ENCODE assay signal across 21 cellular contexts in the genomic region with DNA sequence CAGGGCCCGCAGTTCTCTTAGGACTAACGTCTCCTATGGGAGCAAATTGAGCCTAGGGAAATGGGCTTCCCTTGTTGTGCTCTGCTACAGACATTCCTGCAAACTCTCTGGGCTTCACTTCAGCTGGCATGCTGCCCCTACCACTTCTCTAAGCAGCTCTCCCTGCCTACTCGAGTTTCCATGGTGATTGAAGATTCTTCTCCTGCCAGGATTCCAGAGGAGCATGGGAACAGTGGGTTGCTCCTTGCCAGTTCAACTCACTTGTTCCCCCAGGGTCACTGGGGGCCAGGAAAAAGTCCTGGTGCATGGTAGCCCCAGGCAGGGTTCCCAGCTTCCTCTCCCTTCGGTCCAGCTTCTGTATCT. TPM values are rescaled to one million over a fixed set of nuclear protein-coding genes. Genes with fewer than 3 reads are reported as not detected.
A peak's percentile ranks its signal among the peaks of the same experiment; 100 is the strongest.
DNase-seq lines count a peak whose midpoint lies in the region; ATAC-seq, FAIRE-seq and TF ChIP-seq lines count a peak whose summit lies in the region.
"Had no signal": no experiment of that assay in that cellular context is flagged by ENCODE, and none has a peak within 500 bp of the region (broad histone marks: within the 10 kb centered on the region; RNA-seq: fewer than 3 reads in every experiment).

No MANE protein-coding gene starts in this region.

- H3K23ac ChIP-seq in H1 (ENCODE audit: insufficient read length) (no peak overlapping the region), neuronal stem cell (ENCODE audit: low read depth, low read length, poor library complexity) (no peak overlapping the region)

- H3K4me3 ChIP-seq in MG63 (no peak overlapping the region), H1 (ENCODE audit: extremely low read depth in 1 of 4, insufficient read depth in 2 of 4, low read depth in 3 of 4, low read length in 4 of 4) (no peak overlapping the region), neuronal stem cell (ENCODE audit: low read length in 2 of 2) (no peak overlapping the region)
- H3K4me3 ChIP-seq: SJCRH30 had no signal

- no peak for TF ChIP-seq RAD21 in H1 (IDR thresholded peaks at IDR 0.05 in 1 of 2, conservative IDR thresholded peaks at IDR 0.05 in 1 of 2; ENCODE audit: low read depth in 2 of 2, low read length in 2 of 2)

- DNase-seq in AG20443 (ENCODE audit: low spot score) (peak; percentile 15), MG63 (peak; percentile 33), H1 (ENCODE audit: low read depth in 1 of 2, low spot score in 2 of 2) (no peak), neuronal stem cell (ENCODE audit: low spot score) (no peak), SKM-1 treated with dmso at 0.1 percent for 144 hours (lab: John Stamatoyannopoulos, UW; ENCODE audit: unreplicated experiment) (no peak), A172 (ENCODE audit: low spot score) (no peak)
- DNase-seq in activated T-cell treated with anti-CD3 and anti-CD28 coated beads, Interleukin-2, amount 50 U/mL, for 72 hours = no peak
- DNase-seq: activated CD4-positive, alpha-beta T cell treated with anti-CD3 and anti-CD28 coated beads, Interleukin-2, amount 10 ng/mL, durations not matched to agents 24 days and 14 days; activated naive CD4-positive, alpha-beta T cell treated with anti-CD3 and anti-CD28 coated beads, Interleukin-2, amount 10 ng/mL, durations not matched to agents 7 days and 5 days; activated T-cell treated with anti-CD3 and anti-CD28 coated beads for 4 hours; Kasumi-1; NCI-H1417 treated with DMSO at 0.1 percent for 48 hours; NCI-H345; SJCRH30 had no signal

- H3K27me3 Mint-ChIP-seq in activated T-cell treated with anti-CD3 and anti-CD28 coated beads, Interleukin-2, amount 50 U/mL, for 72 hours (ENCODE audit: low read depth) = peaks cover 42% of the 10 kb centered on the region
- H3K27me3 Mint-ChIP-seq: activated naive CD4-positive, alpha-beta T cell treated with anti-CD3 and anti-CD28 coated beads, Interleukin-2, amount 10 ng/mL, durations not matched to agents 7 days and 5 days had no signal

- H4K91ac ChIP-seq in H1 (replicated peaks; ENCODE audit: insufficient read length, low read length) = no peak overlapping the region
- H4K91ac ChIP-seq in neuronal stem cell (ENCODE audit: low read depth, low read length, poor library complexity) = no peak overlapping the region

- no peaks in the 10 kb centered on the region for H3K4me1 Mint-ChIP-seq in activated T-cell treated with anti-CD3 and anti-CD28 coated beads, Interleukin-2, amount 50 U/mL, for 72 hours (ENCODE audit: low read depth)
- H3K4me1 Mint-ChIP-seq: activated CD4-positive, alpha-beta T cell treated with anti-CD3 and anti-CD28 coated beads, Interleukin-2, amount 10 ng/mL, durations not matched to agents 24 days and 14 days; activated naive CD4-positive, alpha-beta T cell treated with anti-CD3 and anti-CD28 coated beads, Interleukin-2, amount 10 ng/mL, durations not matched to agents 7 days and 5 days; central memory CD8-positive, alpha-beta T cell; mesothelial cell of epicardium had no signal

- H3K18ac ChIP-seq in H1 (ENCODE audit: extremely low read depth, low read length) (no peak overlapping the region), neuronal stem cell (ENCODE audit: low read length) (peak overlapping the region; percentile 27)

- ATAC-seq in activated T-cell treated with anti-CD3 and anti-CD28 coated beads, Interleukin-2, amount 50 U/mL, for 72 hours (replicated peaks in 1 of 2) = no peak
- ATAC-seq in GM18861 (IDR thresholded peaks at IDR 0.05; ENCODE audit: unreplicated experiment) = no peak

- H3K9me3 Mint-ChIP-seq in activated T-cell treated with anti-CD3 and anti-CD28 coated beads, Interleukin-2, amount 50 U/mL, for 72 hours = peaks cover under 1 to 3% of the 10 kb centered on the region in 2 donors
- H3K9me3 Mint-ChIP-seq: activated CD4-positive, alpha-beta T cell treated with anti-CD3 and anti-CD28 coated beads, Interleukin-2, amount 10 ng/mL, durations not matched to agents 24 days and 14 days; activated naive CD4-positive, alpha-beta T cell treated with anti-CD3 and anti-CD28 coated beads, Interleukin-2, amount 10 ng/mL, durations not matched to agents 7 days and 5 days; stimulated activated naive CD8-positive, alpha-beta T cell treated with anti-CD3 and anti-CD28 coated beads, Interleukin-15, Interleukin-2, amounts not matched to agents 100 ng/mL and 50 ng/mL, for 24 hours had no signal

- TF ChIP-seq CTCF in H1 (IDR thresholded peaks at IDR 0.05; ENCODE audit: control extremely low read depth in 1 of 3, insufficient read depth in 1 of 3, low read depth in 1 of 3, low read length in 3 of 3) = no peak

- H3K23me2 ChIP-seq in H1 (ENCODE audit: low read depth, low read length) = no peaks in the 10 kb centered on the region

- no peak overlapping the region for H2BK120ac ChIP-seq in H1 (replicated peaks; ENCODE audit: low read depth, low read length)
- H2BK120ac ChIP-seq in neuronal stem cell (ENCODE audit: low read depth, low read length) = no peak overlapping the region

- no peak overlapping the region for H2BK20ac ChIP-seq in H1 (ENCODE audit: low read length)

- H3K36me3 ChIP-seq in MG63 (no peaks in the 10 kb centered on the region), H1 (ENCODE audit: control insufficient read depth in 2 of 4, insufficient read depth in 4 of 4, low read length in 3 of 4) (no peaks in the 10 kb centered on the region), neuronal stem cell (replicated peaks in 1 of 2; ENCODE audit: control insufficient read depth in 2 of 2, insufficient read depth in 2 of 2, low read length in 2 of 2) (no peaks in the 10 kb centered on the region)
- H3K36me3 ChIP-seq: SJCRH30 had no signal

- H4K8ac ChIP-seq in H1 (ENCODE audit: extremely low read depth, insufficient read depth, low read length) (no peak overlapping the region), neuronal stem cell (ENCODE audit: low read depth, low read length) (no peak overlapping the region)

- POLR2A ChIA-PET in H1 (lab: Charles Lee; ENCODE audit: partially characterized antibody) = no interaction called here

- H2AFZ ChIP-seq in H1 (ENCODE audit: low read length) (peak overlapping the region; percentile 76; the same call in 1 of the 2 replicates), neuronal stem cell (ENCODE audit: low read length) (peak overlapping the region; percentile 33)

- H3K27ac ChIP-seq in H1 (ENCODE audit: low read depth, low read length) (no peak overlapping the region), neuronal stem cell (replicated peaks; ENCODE audit: low read length) (no peak overlapping the region)
- H3K27ac ChIP-seq: SJCRH30 had no signal

- no peak overlapping the region for H3K56ac ChIP-seq in H1 (replicated peaks; ENCODE audit: insufficient read length, low read depth, low read length)

- H3K9me3 ChIP-seq in MG63 (no peaks in the 10 kb centered on the region), H1 (ENCODE audit: insufficient read depth in 2 of 2, low read depth in 1 of 2, low read length in 1 of 2) (no peaks in the 10 kb centered on the region), neuronal stem cell (replicated peaks in 1 of 2; ENCODE audit: control insufficient read depth in 2 of 2, insufficient read depth in 1 of 2, low read depth in 1 of 2, low read length in 2 of 2) (no peaks in the 10 kb centered on the region)
- H3K9me3 ChIP-seq: SJCRH30 had no signal

- H3K27me3 ChIP-seq in MG63 (no peaks in the 10 kb centered on the region), H1 (replicated peaks in 1 of 4; ENCODE audit: control insufficient read depth in 3 of 4, extremely low read depth in 1 of 4, insufficient read depth in 3 of 4, low read length in 3 of 4) (no peaks in the 10 kb centered on the region; a peak in 1 of 7 replicates), neuronal stem cell (ENCODE audit: control insufficient read depth in 3 of 3, insufficient read depth in 3 of 3, low read depth in 1 of 3, low read length in 3 of 3) (no peaks in the 10 kb centered on the region)
- H3K27me3 ChIP-seq: SJCRH30 had no signal

- H3K27ac Mint-ChIP-seq in activated T-cell treated with anti-CD3 and anti-CD28 coated beads, Interleukin-2, amount 50 U/mL, for 72 hours = no peak overlapping the region
- H3K27ac Mint-ChIP-seq: activated CD4-positive, alpha-beta T cell treated with anti-CD3 and anti-CD28 coated beads, Interleukin-2, amount 10 ng/mL, durations not matched to agents 24 days and 14 days; activated naive CD4-positive, alpha-beta T cell treated with anti-CD3 and anti-CD28 coated beads, Interleukin-2, amount 10 ng/mL, durations not matched to agents 7 days and 5 days; mesothelial cell of epicardium; stimulated activated naive CD8-positive, alpha-beta T cell treated with anti-CD3 and anti-CD28 coated beads, Interleukin-15, Interleukin-2, amounts not matched to agents 100 ng/mL and 50 ng/mL, for 24 hours had no signal

- H3K4ac ChIP-seq in H1 (replicated peaks; ENCODE audit: insufficient read length, low read depth, low read length) (no peak overlapping the region), neuronal stem cell (ENCODE audit: low read length) (no peak overlapping the region)

- no peak for FAIRE-seq in H1 (lab: Jason Lieb, UNC)
- FAIRE-seq: D721Med, endometrium, keratinocyte had no signal

- H2AK5ac ChIP-seq in H1 (ENCODE audit: low read depth, low read length) (no peak overlapping the region), neuronal stem cell (ENCODE audit: low read depth, low read length) (no peak overlapping the region)

- H3K4me1 ChIP-seq in H1 (replicated peaks in 1 of 4; ENCODE audit: control insufficient read depth in 3 of 4, insufficient read depth in 4 of 4, low read length in 3 of 4) = no peaks in the 10 kb centered on the region
- peaks cover 0 to 2% of the 10 kb centered on the region in 2 donors for H3K4me1 ChIP-seq in neuronal stem cell (ENCODE audit: control insufficient read depth in 2 of 2, insufficient read depth in 1 of 2, low read depth in 1 of 2, low read length in 2 of 2)
- H3K4me1 ChIP-seq: SJCRH30 had no signal

- WGBS in H1 (ENCODE audit: extremely low coverage in 1 of 2, insufficient coverage in 1 of 2, insufficient read length in 1 of 2, insufficient replicate concordance in 2 of 2, low coverage in 1 of 2, low lambda C conversion rate in 2 of 2, missing lambda C conversion rate in 1 of 2), 2 experiments = 90% methylated on average over 4 of the region's 4 CpGs; no CpG with 5 or more reads in 1 of the 2 experiments
- no CpG with 5 or more reads among the region's 4 CpGs for WGBS in neuronal stem cell (ENCODE audit: extremely low coverage in 2 of 2, insufficient read length in 2 of 2, insufficient replicate concordance in 1 of 2), 2 donors

- no peak overlapping the region for H3K4me3 Mint-ChIP-seq in activated T-cell treated with anti-CD3 and anti-CD28 coated beads, Interleukin-2, amount 50 U/mL, for 72 hours
- H3K4me3 Mint-ChIP-seq: activated CD4-positive, alpha-beta T cell treated with anti-CD3 and anti-CD28 coated beads, Interleukin-2, amount 10 ng/mL, durations not matched to agents 24 days and 14 days; activated naive CD4-positive, alpha-beta T cell treated with anti-CD3 and anti-CD28 coated beads, Interleukin-2, amount 10 ng/mL, durations not matched to agents 7 days and 5 days; central memory CD8-positive, alpha-beta T cell; mesothelial cell of epicardium; stimulated activated naive CD8-positive, alpha-beta T cell treated with anti-CD3 and anti-CD28 coated beads, Interleukin-15, Interleukin-2, amounts not matched to agents 100 ng/mL and 50 ng/mL, for 24 hours had no signal

- no peak for TF ChIP-seq EP300 in H1 (IDR thresholded peaks at IDR 0.05; ENCODE audit: borderline replicate concordance in 1 of 2, low read depth in 2 of 2, low read length in 2 of 2)

- no peaks in the 10 kb centered on the region for H3K79me1 ChIP-seq in H1 (ENCODE audit: low read depth, low read length)
- H3K79me1 ChIP-seq in neuronal stem cell (ENCODE audit: low read depth, low read length) = no peaks in the 10 kb centered on the region

- no peak overlapping the region for H2BK12ac ChIP-seq in H1 (ENCODE audit: low read depth, low read length)
- H2BK12ac ChIP-seq in neuronal stem cell (ENCODE audit: low read length) = no peak overlapping the region

- no peaks in the 10 kb centered on the region for H4K20me1 ChIP-seq in H1 (replicated peaks in 1 of 2; ENCODE audit: control insufficient read depth in 1 of 2, insufficient read depth in 2 of 2, low read length in 2 of 2)

- H3K79me2 ChIP-seq in H1 (ENCODE audit: control insufficient read depth in 1 of 2, insufficient read depth in 2 of 2, low read length in 2 of 2) = no peaks in the 10 kb centered on the region

- H2BK15ac ChIP-seq in H1 (ENCODE audit: low read length) = no peak overlapping the region
- H2BK15ac ChIP-seq in neuronal stem cell (ENCODE audit: low read length) = no peak overlapping the region

- H3K9ac ChIP-seq in H1 (replicated peaks in 1 of 4; ENCODE audit: extremely low read depth in 1 of 4, low read depth in 3 of 4, low read length in 3 of 4) (no peak overlapping the region), neuronal stem cell (ENCODE audit: low read depth, low read length, poor library complexity) (no peak overlapping the region)

- H3K14ac ChIP-seq in H1 (ENCODE audit: insufficient read length) (no peak overlapping the region), neuronal stem cell (ENCODE audit: low read length) (no peak overlapping the region)

- no peak overlapping the region for H3K4me2 ChIP-seq in H1 (ENCODE audit: insufficient read depth in 1 of 2, low read depth in 2 of 2, low read length in 2 of 2)
- no peak overlapping the region for H3K4me2 ChIP-seq in neuronal stem cell (ENCODE audit: insufficient read depth, low read length, poor library complexity, severe bottlenecking)

- no peak overlapping the region for H4K5ac ChIP-seq in H1 (ENCODE audit: insufficient read length, low read depth, low read length)

- no peak overlapping the region for H2BK5ac ChIP-seq in H1 (ENCODE audit: low read depth, low read length)
- H2BK5ac ChIP-seq in neuronal stem cell (ENCODE audit: low read length) = no peak overlapping the region

- CTCF ChIA-PET in H1 (lab: Charles Lee; ENCODE audit: partially characterized antibody) = interaction anchor here (0.6 to 2.5 kb wide), 4 partner anchors 9 to 305 kb away, joined by 4 to 14 read pairs (median 8); no protein-coding TSS in a partner anchor

- peaks cover 0 to 3% of the 10 kb centered on the region in 2 donors for H3K36me3 Mint-ChIP-seq in activated T-cell treated with anti-CD3 and anti-CD28 coated beads, Interleukin-2, amount 50 U/mL, for 72 hours (ENCODE audit: insufficient read depth in 2 of 2)
- H3K36me3 Mint-ChIP-seq: activated naive CD4-positive, alpha-beta T cell treated with anti-CD3 and anti-CD28 coated beads, Interleukin-2, amount 10 ng/mL, durations not matched to agents 7 days and 5 days; mesothelial cell of epicardium had no signal

- TF ChIP-seq POLR2A in H1 (IDR thresholded peaks at IDR 0.05; ENCODE audit: control extremely low read depth in 1 of 2, low read depth in 2 of 2, low read length in 2 of 2) = no peak

RNA-seq across cellular contexts. Expression of a gene that starts 21.1 kb away (rescaled TPM):
- total RNA-seq in MG63 (2014; rRNA removed; shearing (Covaris generic); ENCODE audit: low replicate concordance) = 0.23 and 5.8 TPM in 2 replicates
- 3.3 and 3.4 TPM in 2 replicates for total RNA-seq in H1 (2021; fragmentation: NEBNext Ultra II Directional; extraction: Animal tissue kit (Norgen Biotek cat#: 25700))
- polyA plus RNA-seq in H1 (2011; rRNA removed) = 1.4 TPM in 2 replicates
- 2.6 TPM for polyA plus RNA-seq in H1 (2011; cell fraction: cytosol; rRNA removed)
- polyA plus RNA-seq in H1 (2011; cell fraction: nucleus; rRNA removed) = 3.8 TPM
- polyA plus RNA-seq in H1 (2012, experiment 1 of 2) = 1.8 to 3.4 TPM (median 2.5 TPM) in 4 replicates
- 0.35 TPM for polyA plus RNA-seq in H1 (2012, experiment 2 of 2)
- 2.3 TPM for polyA plus RNA-seq in H1 (2013, experiment 1 of 2)
- polyA plus RNA-seq in H1 (2013, experiment 2 of 2) = 1.8 TPM
- polyA minus RNA-seq in H1 (2011; rRNA and poly(A)+ RNA removed) = 2.9 and 10.0 TPM in 2 replicates
- polyA minus RNA-seq in H1 (2011; cell fraction: cytosol; rRNA and poly(A)+ RNA removed) = 1.6 TPM
- polyA minus RNA-seq in H1 (2011; cell fraction: nucleus; rRNA and poly(A)+ RNA removed) = 7.5 TPM
- polyA plus RNA-seq in neuronal stem cell (2013, experiment 1 of 2) = 2.5 TPM
- polyA plus RNA-seq in neuronal stem cell (2013, experiment 2 of 2) = 2.4 TPM
- 1 to 10 TPM in 1 of 2 donors, under 1 TPM in 1; 0.63 to 2.9 TPM for total RNA-seq in activated T-cell treated with anti-CD3 and anti-CD28 coated beads, Interleukin-2, amount 50 U/mL, for 72 hours
- 2.5 and 3.3 TPM in 2 replicates for total RNA-seq in A172 (2014; rRNA removed; shearing (Covaris generic))

Comparison
In these comparisons a context has a peak if more than half of its experiments do, and no peak if none do; other contexts are left out.
1. DNase-seq: peak in AG20443 (single experiment) and MG63 (single experiment); none in H1 (0 of 2), neuronal stem cell (single experiment), SKM-1 treated with dmso at 0.1 percent for 144 hours (single experiment), activated T-cell treated with anti-CD3 and anti-CD28 coated beads, Interleukin-2, amount 50 U/mL, for 72 hours (0 of 2) and A172 (single experiment).